ENCODE assay signal across 8 cellular contexts in the genomic region with DNA sequence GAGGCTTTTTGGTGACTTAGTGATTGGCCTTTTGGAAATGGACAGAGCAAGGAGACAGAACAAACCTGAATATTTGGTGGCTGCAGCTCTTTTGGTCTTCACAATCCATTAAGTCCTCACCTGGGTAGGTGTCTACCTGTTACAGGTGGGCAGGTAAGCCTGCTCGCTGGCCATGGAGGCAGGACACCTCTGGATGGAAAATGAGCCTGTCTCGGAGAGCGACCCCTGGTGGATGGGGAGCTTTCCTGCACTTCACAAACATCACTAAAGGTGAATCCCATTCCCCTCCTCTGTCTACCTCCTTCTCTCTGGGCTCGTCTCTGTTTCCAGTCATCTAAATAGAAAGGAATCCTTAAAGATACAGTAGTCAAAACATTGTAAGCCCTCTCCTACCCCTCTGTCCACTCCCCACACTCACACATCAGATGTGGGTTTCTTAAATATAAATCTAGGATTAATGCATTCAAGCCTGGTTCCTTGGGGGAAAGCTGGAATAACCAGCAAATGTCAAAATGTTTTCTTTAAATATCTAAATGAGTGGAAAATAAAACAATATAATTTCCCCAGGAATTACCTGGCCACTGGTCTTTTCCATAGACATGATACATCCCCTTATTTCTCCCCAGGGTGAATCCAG.
DNase-seq lines count a peak whose midpoint lies in the region; ATAC-seq and TF ChIP-seq lines count a peak whose summit lies in the region.

No MANE protein-coding gene starts in this region.

- DNase-seq in Ammon's horn (ENCODE audit: low spot score) (peak; percentile 19), SW 1271 (lab: John Stamatoyannopoulos, UW) (peak; percentile 20 to 35), adrenal gland (peak in 6 of 7 donors; percentile 26 to 61 (median 38)), mesothelial cell of epicardium (ENCODE audit: low spot score in 2 of 2, unreplicated experiment in 2 of 2) (peak in 1 of 2 experiments; percentile 48), testis (peak; percentile 47), sciatic nerve (ENCODE audit: low spot score) (no peak), aorta (no peak)

- H3K27ac ChIP-seq in HEK293 (ENCODE audit: extremely low read depth, low read depth, low read length) (no peak overlapping the region), adrenal gland (no peak overlapping the region), testis (no peak overlapping the region), aorta (ENCODE audit: low read depth in 1 of 2, low read length in 2 of 2) (no peak overlapping the region)

- ATAC-seq in sciatic nerve = no peak
- ATAC-seq in aorta (ENCODE audit: low FRiP score) = no peak

- no peak for TF ChIP-seq POLR2A in adrenal gland (IDR thresholded peaks at IDR 0.05)
- no peak for TF ChIP-seq POLR2A in testis (IDR thresholded peaks at IDR 0.05)

- CTCF ChIA-PET in HEK293 (lab: Yijun Ruan, JAX) = interaction anchor here (0.6 to 3.8 kb wide), 24 partner anchors 9 to 1433 kb away, joined by 3 to 27 read pairs (median 4); no protein-coding TSS in a partner anchor

- no peaks in the 10 kb centered on the region for H3K9me3 ChIP-seq in HEK293 (ENCODE audit: control insufficient read depth, insufficient read depth, low read depth, low read length)
- H3K9me3 ChIP-seq in adrenal gland (replicated peaks in 1 of 3) = no peaks in the 10 kb centered on the region
- H3K9me3 ChIP-seq in testis = no peaks in the 10 kb centered on the region
- H3K9me3 ChIP-seq in aorta (ENCODE audit: control insufficient read depth, low read length) = no peaks in the 10 kb centered on the region

- intact Hi-C loops in adrenal gland (cut with DNase I) (loop anchor here in 1 of 2 donors (10.0 kb wide), 1 partner anchor 198 kb away; no protein-coding TSS in a partner anchor), testis (cut with DNase I; ENCODE audit: low total_unique reads) (no loop called here), sciatic nerve (cut with DNase I) (no loop called here), aorta (cut with DNase I) (loop anchor here (2.0 to 5.0 kb wide), 3 partner anchors 51 to 206 kb away; no protein-coding TSS in a partner anchor)

- peak; percentile 37 for TF ChIP-seq CTCF in HEK293 (tag by site-specific recombination; IDR thresholded peaks at IDR 0.05)
- TF ChIP-seq CTCF in adrenal gland (IDR thresholded peaks at IDR 0.05) = peak; percentile 50 to 73 (median 64)
- peak; percentile 65 for TF ChIP-seq CTCF in mesothelial cell of epicardium (IDR thresholded peaks at IDR 0.05; ENCODE audit: unreplicated experiment)
- peak; percentile 14 to 60 (median 41) for TF ChIP-seq CTCF in testis (IDR thresholded peaks at IDR 0.05)

- no peak overlapping the region for H3K27ac Mint-ChIP-seq in mesothelial cell of epicardium

- H3K4me3 ChIP-seq in HEK293 (ENCODE audit: low read depth, low read length) (no peak overlapping the region), adrenal gland (no peak overlapping the region), testis (no peak overlapping the region), aorta (ENCODE audit: low read length in 2 of 2) (no peak overlapping the region)

- H3K9me3 Mint-ChIP-seq in mesothelial cell of epicardium = no peaks in the 10 kb centered on the region

- H3K4me1 ChIP-seq in HEK293 (ENCODE audit: control insufficient read depth, insufficient read depth, low read length) (no peaks in the 10 kb centered on the region), adrenal gland (replicated peaks in 1 of 2) (no peaks in the 10 kb centered on the region), testis (peaks cover 9% of the 10 kb centered on the region), aorta (ENCODE audit: control insufficient read depth in 1 of 2, insufficient read depth in 2 of 2, low read length in 2 of 2) (no peaks in the 10 kb centered on the region)

- no peak overlapping the region for H3K4me3 Mint-ChIP-seq in mesothelial cell of epicardium

- WGBS in adrenal gland, 4 donors = 5 to 31% (median 16%) methylated on average over 4 of the region's 4 CpGs
- 27 to 37% methylated on average over 4 of the region's 4 CpGs for WGBS in testis, 2 donors
- 5 to 14% methylated on average over 4 of the region's 4 CpGs for WGBS in aorta, 2 donors

- no peaks in the 10 kb centered on the region for H3K4me1 Mint-ChIP-seq in mesothelial cell of epicardium

- POLR2A ChIA-PET in HEK293 (lab: Yijun Ruan, JAX) = no interaction called here

- no peaks in the 10 kb centered on the region for H3K36me3 Mint-ChIP-seq in mesothelial cell of epicardium

- H3K27me3 Mint-ChIP-seq in mesothelial cell of epicardium (ENCODE audit: low read depth) = peaks cover 54% of the 10 kb centered on the region

- H3K27me3 ChIP-seq in adrenal gland (no peaks in the 10 kb centered on the region), testis (no peaks in the 10 kb centered on the region), aorta (ENCODE audit: control insufficient read depth in 1 of 2, insufficient read depth in 2 of 2, low read length in 1 of 2) (no peaks in the 10 kb centered on the region)

- H3K36me3 ChIP-seq in HEK293 (ENCODE audit: control insufficient read depth in 2 of 2, insufficient read depth in 1 of 2, low read length in 2 of 2) (no peaks in the 10 kb centered on the region), adrenal gland (replicated peaks in 1 of 2) (no peaks in the 10 kb centered on the region), testis (ENCODE audit: low read depth, missing control alignments) (no peaks in the 10 kb centered on the region), aorta (ENCODE audit: control insufficient read depth in 1 of 2, insufficient read depth in 2 of 2, low read length in 1 of 2) (no peaks in the 10 kb centered on the region)

TF ChIP-seq in HEK293, 187 proteins besides CTCF, POLR2A, EP300 and RAD21:
- no peak for TF ChIP-seq BCL11A (tag by site-specific recombination; IDR thresholded peaks at IDR 0.05; ENCODE audit: low read depth)
- no peak for TF ChIP-seq OSR2 (tag by site-specific recombination; IDR thresholded peaks at IDR 0.05)
- no peak for TF ChIP-seq ZNF560 (tag by site-specific recombination; IDR thresholded peaks at IDR 0.05; ENCODE audit: borderline replicate concordance)
- TF ChIP-seq ZBTB1 (tag by site-specific recombination; IDR thresholded peaks at IDR 0.05) = no peak
- TF ChIP-seq ZNF658 (tag by site-specific recombination; IDR thresholded peaks at IDR 0.05) = no peak
- TF ChIP-seq ZEB2 (tag by site-specific recombination; IDR thresholded peaks at IDR 0.05) = peak; percentile 92
- TF ChIP-seq, protein P1, sequence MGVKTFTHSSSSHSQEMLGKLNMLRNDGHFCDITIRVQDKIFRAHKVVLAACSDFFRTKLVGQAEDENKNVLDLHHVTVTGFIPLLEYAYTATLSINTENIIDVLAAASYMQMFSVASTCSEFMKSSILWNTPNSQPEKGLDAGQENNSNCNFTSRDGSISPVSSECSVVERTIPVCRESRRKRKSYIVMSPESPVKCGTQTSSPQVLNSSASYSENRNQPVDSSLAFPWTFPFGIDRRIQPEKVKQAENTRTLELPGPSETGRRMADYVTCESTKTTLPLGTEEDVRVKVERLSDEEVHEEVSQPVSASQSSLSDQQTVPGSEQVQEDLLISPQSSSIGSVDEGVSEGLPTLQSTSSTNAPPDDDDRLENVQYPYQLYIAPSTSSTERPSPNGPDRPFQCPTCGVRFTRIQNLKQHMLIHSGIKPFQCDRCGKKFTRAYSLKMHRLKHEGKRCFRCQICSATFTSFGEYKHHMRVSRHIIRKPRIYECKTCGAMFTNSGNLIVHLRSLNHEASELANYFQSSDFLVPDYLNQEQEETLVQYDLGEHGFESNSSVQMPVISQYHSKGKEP (tag by site-specific recombination; IDR thresholded peaks at IDR 0.05) = no peak
- TF ChIP-seq ZNF654 (tag by site-specific recombination; IDR thresholded peaks at IDR 0.05; ENCODE audit: low read depth) = peak; percentile 34
- no peak for TF ChIP-seq ZNF664 (tag by site-specific recombination; IDR thresholded peaks at IDR 0.05)
- no peak for TF ChIP-seq ZNF169 (tag by site-specific recombination; IDR thresholded peaks at IDR 0.05)
- TF ChIP-seq TCF7L2 (IDR thresholded peaks at IDR 0.05; ENCODE audit: borderline replicate concordance, low read depth, low read length) = no peak
- TF ChIP-seq KLF16 (tag by site-specific recombination; IDR thresholded peaks at IDR 0.05) = no peak
- TF ChIP-seq, protein P2, sequence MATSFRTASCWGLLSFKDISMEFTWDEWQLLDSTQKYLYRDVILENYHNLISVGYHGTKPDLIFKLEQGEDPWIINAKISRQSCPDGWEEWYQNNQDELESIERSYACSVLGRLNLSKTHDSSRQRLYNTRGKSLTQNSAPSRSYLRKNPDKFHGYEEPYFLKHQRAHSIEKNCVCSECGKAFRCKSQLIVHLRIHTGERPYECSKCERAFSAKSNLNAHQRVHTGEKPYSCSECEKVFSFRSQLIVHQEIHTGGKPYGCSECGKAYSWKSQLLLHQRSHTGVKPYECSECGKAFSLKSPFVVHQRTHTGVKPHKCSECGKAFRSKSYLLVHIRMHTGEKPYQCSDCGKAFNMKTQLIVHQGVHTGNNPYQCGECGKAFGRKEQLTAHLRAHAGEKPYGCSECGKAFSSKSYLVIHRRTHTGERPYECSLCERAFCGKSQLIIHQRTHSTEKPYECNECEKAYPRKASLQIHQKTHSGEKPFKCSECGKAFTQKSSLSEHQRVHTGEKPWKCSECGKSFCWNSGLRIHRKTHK (tag by site-specific recombination; IDR thresholded peaks at IDR 0.05) = no peak
- TF ChIP-seq SP7 (tag by site-specific recombination; IDR thresholded peaks at IDR 0.05) = no peak
- TF ChIP-seq ZNF2 (tag by site-specific recombination; IDR thresholded peaks at IDR 0.05) = no peak
- no peak for TF ChIP-seq ZNF768 (tag by site-specific recombination; IDR thresholded peaks at IDR 0.05)
- no peak for TF ChIP-seq ZNF184 (tag by site-specific recombination; IDR thresholded peaks at IDR 0.05)
TF ChIP-seq in HEK293: peak in this region for 2.

Comparison
In these comparisons a context has a peak if more than half of its experiments do, and no peak if none do; other contexts are left out.
1. DNase-seq: peak in Ammon's horn (single experiment), SW 1271 (2 of 2), adrenal gland (6 of 7) and testis (single experiment); none in sciatic nerve (single experiment) and aorta (0 of 2).
2. intact Hi-C loops: an anchor here in aorta (2.0 to 5.0 kb wide); none called in testis and sciatic nerve.
3. Peak in every context shown above with its lines, with median percentiles within 50 percentile points of each other: CTCF ChIP-seq.